In genomic region chr2:151289972-151290335, GRCh38 we compare ENCODE assay signal across 1 cellular context.
TF ChIP-seq lines count a peak whose summit lies in the region.

No MANE protein-coding gene starts in this region.

TF ChIP-seq in IMR-90, 13 proteins besides CTCF, POLR2A, EP300 and RAD21 (continued from another document):
- TF ChIP-seq ELK1 (IDR thresholded peaks at IDR 0.05; ENCODE audit: borderline replicate concordance, low read depth, low read length) (no peak), RCOR1 (IDR thresholded peaks at IDR 0.05; ENCODE audit: insufficient replicate concordance, low read length) (no peak), CHD1 (IDR thresholded peaks at IDR 0.05; ENCODE audit: low read depth, low read length) (no peak), RFX5 (IDR thresholded peaks at IDR 0.05; ENCODE audit: low read depth, low read length) (no peak)
